Comparison of ENCODE assay signal across 1 cellular context in genomic region chr16:75485230-75486013, GRCh38.
TF ChIP-seq lines count a peak whose summit lies in the region.

No MANE protein-coding gene starts in this region.

TF ChIP-seq in HepG2, 621 proteins besides CTCF, POLR2A, EP300 and RAD21 (continues in another document):
- no peak for TF ChIP-seq PHF8 (CRISPR knock-in tag; IDR thresholded peaks at IDR 0.05)
- no peak for TF ChIP-seq RNF219 (CRISPR knock-in tag; IDR thresholded peaks at IDR 0.05)
- TF ChIP-seq ZNF121 (CRISPR knock-in tag; IDR thresholded peaks at IDR 0.05), result 0 out of 2 replicates have a peak, but pooled peaks have one; percentile 27
- no peak for TF ChIP-seq HOXA7 (CRISPR knock-in tag; IDR thresholded peaks at IDR 0.05)
- no peak for TF ChIP-seq ZBTB25 (CRISPR knock-in tag; IDR thresholded peaks at IDR 0.05)
- TF ChIP-seq POLR2AphosphoS5 (IDR thresholded peaks at IDR 0.05; ENCODE audit: low read depth, low read length), result no peak
- TF ChIP-seq ZNF580 (CRISPR knock-in tag; IDR thresholded peaks at IDR 0.05; ENCODE audit: borderline replicate concordance, low read depth), result no peak
- no peak for TF ChIP-seq SRSF4 (IDR thresholded peaks at IDR 0.05; ENCODE audit: low read depth, low read length, poor library complexity, severe bottlenecking)
- TF ChIP-seq HIVEP1 (CRISPR knock-in tag; IDR thresholded peaks at IDR 0.05), result no peak
- TF ChIP-seq ATF2 (CRISPR knock-in tag; IDR thresholded peaks at IDR 0.05), result no peak
- no peak for TF ChIP-seq KDM1A (CRISPR knock-in tag; IDR thresholded peaks at IDR 0.05)
- TF ChIP-seq FOSL2 (CRISPR knock-in tag; IDR thresholded peaks at IDR 0.05), result no peak
- no peak for TF ChIP-seq LCORL (IDR thresholded peaks at IDR 0.05)
- no peak for TF ChIP-seq LCORL (CRISPR knock-in tag; IDR thresholded peaks at IDR 0.05)
- no peak for TF ChIP-seq HNF4G (IDR thresholded peaks at IDR 0.05; ENCODE audit: borderline replicate concordance, low read depth, low read length)
- TF ChIP-seq HNF4G (CRISPR knock-in tag; IDR thresholded peaks at IDR 0.05; ENCODE audit: borderline replicate concordance, low read depth), result no peak
- TF ChIP-seq HNF4A (CRISPR knock-in tag; IDR thresholded peaks at IDR 0.05), result peak; percentile 24; the same call in 1 of the 2 replicates
- no peak for TF ChIP-seq ZSCAN25 (CRISPR knock-in tag; IDR thresholded peaks at IDR 0.05)
- TF ChIP-seq SOX6 (IDR thresholded peaks at IDR 0.05), result no peak
- no peak; the same call in 1 of the 2 replicates for TF ChIP-seq SOX6 (CRISPR knock-in tag; IDR thresholded peaks at IDR 0.05)
- TF ChIP-seq ATF7 (IDR thresholded peaks at IDR 0.05), result no peak
- TF ChIP-seq ATF7 (CRISPR knock-in tag; IDR thresholded peaks at IDR 0.05), result no peak
- no peak for TF ChIP-seq MXD3 (CRISPR knock-in tag; IDR thresholded peaks at IDR 0.05)
- TF ChIP-seq ZNF7 (CRISPR knock-in tag; IDR thresholded peaks at IDR 0.05), result no peak
- TF ChIP-seq ZNF558 (CRISPR knock-in tag; IDR thresholded peaks at IDR 0.05; ENCODE audit: borderline replicate concordance), result peak; percentile 24; the same call in 1 of the 2 replicates
- no peak for TF ChIP-seq SAP130 (CRISPR knock-in tag; IDR thresholded peaks at IDR 0.05; ENCODE audit: low read depth)
- no peak for TF ChIP-seq ZSCAN20 (CRISPR knock-in tag; IDR thresholded peaks at IDR 0.05; ENCODE audit: borderline replicate concordance)
- TF ChIP-seq FOXJ3 (CRISPR knock-in tag; IDR thresholded peaks at IDR 0.05; ENCODE audit: borderline replicate concordance), result no peak
- TF ChIP-seq TCF7 (IDR thresholded peaks at IDR 0.05; ENCODE audit: low read depth), result no peak
- TF ChIP-seq RFX5 (IDR thresholded peaks at IDR 0.05; ENCODE audit: low read depth, low read length), result no peak
- TF ChIP-seq ZNF770 (CRISPR knock-in tag; IDR thresholded peaks at IDR 0.05), result peak; percentile 83
- no peak for TF ChIP-seq ATF3 (CRISPR knock-in tag; IDR thresholded peaks at IDR 0.05)
- no peak for TF ChIP-seq NFE2 (CRISPR knock-in tag; IDR thresholded peaks at IDR 0.05)
- TF ChIP-seq HMG20B (CRISPR knock-in tag; conservative IDR thresholded peaks at IDR 0.05), result no peak
- no peak for TF ChIP-seq ZNF33A (CRISPR knock-in tag; IDR thresholded peaks at IDR 0.05; ENCODE audit: borderline replicate concordance)
- TF ChIP-seq ETV6 (CRISPR knock-in tag; conservative IDR thresholded peaks at IDR 0.05), result no peak
- no peak for TF ChIP-seq HHEX (CRISPR knock-in tag; IDR thresholded peaks at IDR 0.05)
- TF ChIP-seq ZGPAT (CRISPR knock-in tag; IDR thresholded peaks at IDR 0.05), result no peak
- TF ChIP-seq DNMT1 (CRISPR knock-in tag; IDR thresholded peaks at IDR 0.05), result 0 out of 2 replicates have a peak, but pooled peaks have one; percentile 32
- no peak for TF ChIP-seq FOXO1 (CRISPR knock-in tag; IDR thresholded peaks at IDR 0.05)
- no peak for TF ChIP-seq SP140L (CRISPR knock-in tag; IDR thresholded peaks at IDR 0.05; ENCODE audit: borderline replicate concordance)
- TF ChIP-seq FOXP4 (CRISPR knock-in tag; IDR thresholded peaks at IDR 0.05), result 0 out of 2 replicates have a peak, but pooled peaks have one; percentile 7
- 0 out of 2 replicates have a peak, but pooled peaks have one; percentile 24 for TF ChIP-seq ZXDC (CRISPR knock-in tag; IDR thresholded peaks at IDR 0.05)
- no peak; the same call in 1 of the 2 replicates for TF ChIP-seq YEATS4 (CRISPR knock-in tag; IDR thresholded peaks at IDR 0.05; ENCODE audit: borderline replicate concordance)
- no peak for TF ChIP-seq ARNT (IDR thresholded peaks at IDR 0.05)
- TF ChIP-seq HNF1A (IDR thresholded peaks at IDR 0.05; ENCODE audit: low read depth), result no peak
- TF ChIP-seq HNF1A (CRISPR knock-in tag; IDR thresholded peaks at IDR 0.05; ENCODE audit: borderline replicate concordance), result no peak
- TF ChIP-seq ZNF737 (CRISPR knock-in tag; IDR thresholded peaks at IDR 0.05; ENCODE audit: borderline replicate concordance), result no peak
- no peak for TF ChIP-seq SALL2 (CRISPR knock-in tag; IDR thresholded peaks at IDR 0.05)
- TF ChIP-seq YEATS2 (CRISPR knock-in tag; IDR thresholded peaks at IDR 0.05; ENCODE audit: borderline replicate concordance), result no peak
- no peak for TF ChIP-seq ZNF878 (CRISPR knock-in tag; IDR thresholded peaks at IDR 0.05)
- TF ChIP-seq ZNF235 (CRISPR knock-in tag; IDR thresholded peaks at IDR 0.05; ENCODE audit: borderline replicate concordance), result no peak
